In the genomic region with DNA sequence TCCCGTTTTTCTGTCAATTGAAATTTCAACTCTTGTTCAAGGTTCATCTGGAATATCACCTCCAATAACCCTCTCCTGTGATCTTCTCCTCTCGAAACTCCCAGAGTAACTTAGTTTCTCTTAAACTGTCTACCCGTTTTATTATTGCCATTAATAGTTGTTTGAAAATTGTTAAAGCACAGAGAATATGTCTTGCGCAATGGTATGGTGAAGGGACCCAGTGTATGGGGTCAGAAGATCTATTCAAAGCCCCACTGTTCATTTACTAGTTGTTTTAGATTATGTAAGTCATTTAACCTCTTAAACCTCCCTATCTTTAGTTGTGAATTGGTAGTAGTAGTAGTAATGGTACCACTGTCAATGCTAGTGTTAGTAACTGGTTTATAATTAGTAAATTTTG, we compare ENCODE assay signal across 4 cellular contexts.
A peak's percentile ranks its signal among the peaks of the same experiment; 100 is the strongest.
TF ChIP-seq lines count a peak whose summit lies in the region.

No MANE protein-coding gene starts in this region.

TF ChIP-seq in A549, 52 proteins besides CTCF, POLR2A, EP300 and RAD21:
- TF ChIP-seq USF2 (IDR thresholded peaks at IDR 0.05) (no peak), CEBPB (IDR thresholded peaks at IDR 0.05) (peak; percentile 10 to 63; a peak in 2 of 4 replicates)
TF ChIP-seq in A549: peak in this region for 1.

TF ChIP-seq in GM23338, 12 proteins besides CTCF, POLR2A, EP300 and RAD21 (continues in another document):
- TF ChIP-seq EZH2phosphoT487 (IDR thresholded peaks at IDR 0.05; ENCODE audit: unreplicated experiment): no peak
- TF ChIP-seq ZNF331 (CRISPR knock-in tag; IDR thresholded peaks at IDR 0.05; ENCODE audit: low read depth): no peak
- TF ChIP-seq ZNF462 (CRISPR knock-in tag; IDR thresholded peaks at IDR 0.05): no peak

TF ChIP-seq in Ishikawa, 13 proteins besides CTCF, POLR2A, EP300 and RAD21:
- TF ChIP-seq CEBPB (IDR thresholded peaks at IDR 0.05) (peak; percentile 62; the same call in 1 of the 2 replicates), EGR1 (IDR thresholded peaks at IDR 0.05) (no peak), TCF12 (IDR thresholded peaks at IDR 0.05; ENCODE audit: low read depth) (no peak)
TF ChIP-seq in Ishikawa: peak in this region for 1.

TF ChIP-seq in H1, 55 proteins besides CTCF, POLR2A, EP300 and RAD21:
- TF ChIP-seq CBX5 (IDR thresholded peaks at IDR 0.05; ENCODE audit: low read depth, low read length) (no peak), EZH2 (IDR thresholded peaks at IDR 0.05; ENCODE audit: low read depth, low read length, severe bottlenecking) (no peak), RNF2 (IDR thresholded peaks at IDR 0.05; ENCODE audit: borderline replicate concordance, low read depth, low read length, missing control alignments, poor library complexity, severe bottlenecking) (no peak), CEBPB (IDR thresholded peaks at IDR 0.05; ENCODE audit: low read depth, low read length) (peak; percentile 84), HDAC2 (IDR thresholded peaks at IDR 0.05; ENCODE audit: borderline replicate concordance in 1 of 2, low read depth in 2 of 2, low read length in 2 of 2) (no peak), RXRA (IDR thresholded peaks at IDR 0.05; ENCODE audit: insufficient read depth, low read depth, low read length) (no peak)
